Comparison of ENCODE assay signal across 12 cellular contexts in genomic region chr13:110319397-110319773, GRCh38. TPM values are rescaled to one million over a fixed set of nuclear protein-coding genes. Genes with fewer than 3 reads are reported as not detected.
A peak's percentile ranks its signal among the peaks of the same experiment; 100 is the strongest.
DNase-seq lines count a peak whose midpoint lies in the region; ATAC-seq and TF ChIP-seq lines count a peak whose summit lies in the region.
"Had no signal": no experiment of that assay in that cellular context is flagged by ENCODE, and none has a peak within 500 bp of the region (broad histone marks: within the 10 kb centered on the region; RNA-seq: fewer than 3 reads in every experiment).

No MANE protein-coding gene starts in this region.

- TF ChIP-seq CTCF in ascending aorta (IDR thresholded peaks at IDR 0.05) (no peak), lung (IDR thresholded peaks at IDR 0.05; ENCODE audit: control extremely low read depth, extremely low read depth) (no peak)

- H3K27ac ChIP-seq in HUES48 (ENCODE audit: low read depth, low read length): peak overlapping the region; percentile 69
- H3K27ac ChIP-seq in ascending aorta: peak overlapping the region; percentile 75 to 96
- peak overlapping the region; percentile 84 to 87 for H3K27ac ChIP-seq in lung (ENCODE audit: low read depth in 1 of 2, low read length in 1 of 2)
- H3K27ac ChIP-seq in stomach smooth muscle (ENCODE audit: low read length): peak overlapping the region; percentile 75

- intact Hi-C loops in ascending aorta (cut with DNase I): no loop called here

- H3K4me3 ChIP-seq in HUES48 (ENCODE audit: low read depth, low read length) (no peak overlapping the region), ascending aorta (peak overlapping the region in 1 of 2 donors; percentile 20), lung (no peak overlapping the region), stomach smooth muscle (ENCODE audit: low read length in 2 of 2) (peak overlapping the region in 1 of 2 donors; percentile 44)

- ATAC-seq in lung (ENCODE audit: insufficient read depth, low FRiP score): no peak
- ATAC-seq: stimulated activated naive B cell treated with anti-CD40 and anti-IgM and Interleukin-4, amounts not matched to agents 10 μg/mL and 1 μg/mL and 100 μg/mL, for 72 hours had no signal

- H3K27me3 ChIP-seq in HUES48 (ENCODE audit: control insufficient read depth, insufficient read depth, low read length) (no peaks in the 10 kb centered on the region), ascending aorta (no peaks in the 10 kb centered on the region), lung (ENCODE audit: control insufficient read depth, insufficient read depth) (no peaks in the 10 kb centered on the region), stomach smooth muscle (ENCODE audit: control insufficient read depth in 1 of 2, insufficient read depth in 2 of 2, low read length in 2 of 2) (no peaks in the 10 kb centered on the region)

- H3K9ac ChIP-seq in HUES48 (ENCODE audit: low read depth, low read length): no peak overlapping the region; the same call in 1 of the 2 replicates
- H3K9ac ChIP-seq in stomach smooth muscle (ENCODE audit: low read length in 2 of 2): no peak overlapping the region

- H3K9me3 ChIP-seq in HUES48 (ENCODE audit: control insufficient read depth, insufficient read depth, low read length) (no peaks in the 10 kb centered on the region), ascending aorta (no peaks in the 10 kb centered on the region), lung (ENCODE audit: control insufficient read depth in 2 of 2, insufficient read depth in 1 of 2, low read length in 1 of 2) (peaks cover 0 to 2% of the 10 kb centered on the region in 2 donors), stomach smooth muscle (ENCODE audit: control insufficient read depth in 2 of 2, low read length in 2 of 2) (no peaks in the 10 kb centered on the region)

- DNase-seq in ascending aorta (ENCODE audit: low spot score in 2 of 2) (no peak), lung (ENCODE audit: low spot score) (no peak), NCI-H345 treated with DMSO at 0.1 percent for 48 hours (lab: John Stamatoyannopoulos, UW; ENCODE audit: unreplicated experiment) (no peak), A172 (ENCODE audit: low spot score) (no peak)
- no peak for DNase-seq in effector CD8-positive, alpha-beta T cell (lab: John Stamatoyannopoulos, UW)
- DNase-seq: activated CD8-positive, alpha-beta memory T cell treated with anti-CD3 and anti-CD28 coated beads, Interleukin-2, amount 50 U/mL, for 4 hours; GDM1; NCI-H2029 treated with DMSO at 0.1 percent for 48 hours; SHP77 treated with DMSO at 0.1 percent for 48 hours; stimulated activated naive B cell treated with anti-CD40 and anti-IgM and Interleukin-4, amounts not matched to agents 10 μg/mL and 1 μg/mL and 100 μg/mL, for 72 hours had no signal

- H3K4me1 ChIP-seq in HUES48 (ENCODE audit: control insufficient read depth, insufficient read depth, low read length): peaks cover 15% of the 10 kb centered on the region
- peaks cover 27 to 80% of the 10 kb centered on the region in 2 donors for H3K4me1 ChIP-seq in ascending aorta
- peaks cover 39% of the 10 kb centered on the region in 2 donors for H3K4me1 ChIP-seq in lung (ENCODE audit: control insufficient read depth in 2 of 2, insufficient read depth in 2 of 2, low read length in 2 of 2)
- peaks cover 91% of the 10 kb centered on the region for H3K4me1 ChIP-seq in stomach smooth muscle (ENCODE audit: control insufficient read depth, insufficient read depth, low read length)

- 43 to 60% methylated on average over 4 of the region's 4 CpGs for WGBS in lung, 2 donors

- peaks cover 8% of the 10 kb centered on the region for H3K36me3 ChIP-seq in HUES48 (ENCODE audit: control insufficient read depth, insufficient read depth, low read length)
- H3K36me3 ChIP-seq in ascending aorta: peaks cover 22 to 23% of the 10 kb centered on the region in 2 donors
- peaks cover 0 to 6% of the 10 kb centered on the region in 2 donors for H3K36me3 ChIP-seq in lung (ENCODE audit: control insufficient read depth in 2 of 2, insufficient read depth in 2 of 2, low read length in 2 of 2)
- peaks cover 4 to 10% of the 10 kb centered on the region in 2 donors for H3K36me3 ChIP-seq in stomach smooth muscle (ENCODE audit: control insufficient read depth in 2 of 2, insufficient read depth in 2 of 2, low read length in 2 of 2)

RNA-seq across cellular contexts. Expression of gene COL4A2, which starts 12.3 kb away (rescaled TPM):
- 1,227 TPM for total RNA-seq in ascending aorta
- 100 to 1,000 TPM; 414 to 627 TPM for total RNA-seq in lung
- 100 to 1,000 TPM; 169 to 264 TPM for polyA plus RNA-seq in lung
- total RNA-seq in A172 (2014; rRNA removed; shearing (Covaris generic)): 177 and 218 TPM in 2 replicates

RNA-seq across cellular contexts. Expression of gene COL4A1, which starts 12.4 kb away (rescaled TPM):
- total RNA-seq in ascending aorta (756 TPM), lung (1,000 to 10,000 TPM in 1 of 2 donors, 100 to 1,000 TPM in 1; 326 to 1,051 TPM)
- 100 to 1,000 TPM; 114 to 310 TPM for polyA plus RNA-seq in lung
- total RNA-seq in A172 (2014; rRNA removed; shearing (Covaris generic)): 197 and 221 TPM in 2 replicates
